In genomic region chr4:156677136-156677535, GRCh38 we compare ENCODE assay signal across 8 cellular contexts.
DNase-seq lines count a peak whose midpoint lies in the region; ATAC-seq and TF ChIP-seq lines count a peak whose summit lies in the region.
"Had no signal": no experiment of that assay in that cellular context is flagged by ENCODE, and none has a peak within 500 bp of the region (broad histone marks: within the 10 kb centered on the region; RNA-seq: fewer than 3 reads in every experiment).

No MANE protein-coding gene starts in this region.

- H3K4me1 ChIP-seq in psoas muscle: peaks cover 8% of the 10 kb centered on the region
- H3K4me1 ChIP-seq in effector memory CD4-positive, alpha-beta T cell (ENCODE audit: control insufficient read depth, insufficient read depth, low read length, poor library complexity, severe bottlenecking): no peaks in the 10 kb centered on the region

- H3K27ac ChIP-seq in psoas muscle: no peak overlapping the region
- H3K27ac ChIP-seq in effector memory CD4-positive, alpha-beta T cell (ENCODE audit: insufficient read depth, low read length, poor library complexity, severe bottlenecking): no peak overlapping the region

- H3K9me3 ChIP-seq in psoas muscle: no peaks in the 10 kb centered on the region
- H3K9me3 ChIP-seq in effector memory CD4-positive, alpha-beta T cell (ENCODE audit: control insufficient read depth, low read length): no peaks in the 10 kb centered on the region

- peak; percentile 61 for ATAC-seq in GM18858 (IDR thresholded peaks at IDR 0.05; ENCODE audit: unreplicated experiment)
- ATAC-seq in psoas muscle: peak; percentile 61 to 74 (median 68)
- no peak for ATAC-seq in GM19035 (IDR thresholded peaks at IDR 0.05; ENCODE audit: unreplicated experiment)
- ATAC-seq: K562 had no signal

- H3K27me3 ChIP-seq in psoas muscle (ENCODE audit: insufficient read depth in 3 of 3, low read length in 2 of 3): no peaks in the 10 kb centered on the region
- no peaks in the 10 kb centered on the region for H3K27me3 ChIP-seq in effector memory CD4-positive, alpha-beta T cell (replicated peaks; ENCODE audit: control insufficient read depth, insufficient read depth, low read length, poor library complexity, severe bottlenecking)

- no peaks in the 10 kb centered on the region for H3K36me3 ChIP-seq in psoas muscle (ENCODE audit: insufficient read depth in 1 of 2, low read depth in 1 of 2)
- H3K36me3 ChIP-seq in effector memory CD4-positive, alpha-beta T cell (ENCODE audit: control insufficient read depth, insufficient read depth, low read length): no peaks in the 10 kb centered on the region

- 28 to 45% (median 44%) methylated on average over 6 of the region's 6 CpGs for WGBS in psoas muscle, 3 donors

- H3K4me3 ChIP-seq in cardiac fibroblast (replicated peaks in 1 of 2; ENCODE audit: low read depth in 2 of 2, low read length in 2 of 2): no peak overlapping the region
- H3K4me3 ChIP-seq in psoas muscle: no peak overlapping the region
- H3K4me3 ChIP-seq in effector memory CD4-positive, alpha-beta T cell (ENCODE audit: insufficient read depth, low read depth, low read length, poor library complexity, severe bottlenecking): no peak overlapping the region
- H3K4me3 ChIP-seq: K562 had no signal

- TF ChIP-seq CTCF in cardiac fibroblast (IDR thresholded peaks at IDR 0.05; ENCODE audit: low read depth, low read length): peak; percentile 43
- no peak for TF ChIP-seq CTCF in psoas muscle (IDR thresholded peaks at IDR 0.05)

- DNase-seq in LHCN-M2 (ENCODE audit: low read depth): peak; percentile 89
- peak; percentile 54 to 85 for DNase-seq in cardiac fibroblast (ENCODE audit: low read depth in 2 of 2)
- no peak for DNase-seq in psoas muscle
- no peak for DNase-seq in effector memory CD4-positive, alpha-beta T cell
- no peak for DNase-seq in activated CD4-positive, CD25-positive, alpha-beta regulatory T cell treated with anti-CD3 and anti-CD28 coated beads, Interleukin-2, amount 50 U/mL, for 72 hours

- intact Hi-C loops in psoas muscle (cut with DNase I): loop anchor here in 1 of 2 donors (5.0 to 10.0 kb wide), 2 partner anchors 200 to 298 kb away; partner anchors contain the start of gene PDGFC

Comparison
In these comparisons a context has a peak if more than half of its experiments do, and no peak if none do; other contexts are left out.
1. DNase-seq: peak in LHCN-M2 (single experiment) and cardiac fibroblast (2 of 2); none in psoas muscle (0 of 2), effector memory CD4-positive, alpha-beta T cell (0 of 3) and activated CD4-positive, CD25-positive, alpha-beta regulatory T cell treated with anti-CD3 and anti-CD28 coated beads, Interleukin-2, amount 50 U/mL, for 72 hours (single experiment).